Comparison of ENCODE assay signal across 9 cellular contexts in genomic region chr9:93057703-93058356, GRCh38. TPM values are rescaled to one million over a fixed set of nuclear protein-coding genes. Genes with fewer than 3 reads are reported as not detected.
A peak's percentile ranks its signal among the peaks of the same experiment; 100 is the strongest.
DNase-seq lines count a peak whose midpoint lies in the region; ATAC-seq, FAIRE-seq and TF ChIP-seq lines count a peak whose summit lies in the region.
"Had no signal": no experiment of that assay in that cellular context is flagged by ENCODE, and none has a peak within 500 bp of the region (broad histone marks: within the 10 kb centered on the region; RNA-seq: fewer than 3 reads in every experiment).

No MANE protein-coding gene starts in this region.

- TF ChIP-seq CTCF in Calu3 (IDR thresholded peaks at IDR 0.05; ENCODE audit: unreplicated experiment) (no peak), GM23338 (conservative IDR thresholded peaks at IDR 0.05; ENCODE audit: low read depth in 2 of 2) (no peak), PC-3 (conservative IDR thresholded peaks at IDR 0.05; ENCODE audit: low read depth, low read length) (no peak)

- H3K4me2 ChIP-seq in GM23338: peak overlapping the region; percentile 75
- peak overlapping the region; percentile 80; the same call in 1 of the 2 replicates for H3K4me2 ChIP-seq in PC-3 (ENCODE audit: low read length)

- H3K27ac Mint-ChIP-seq in Calu3 (ENCODE audit: unreplicated experiment): no peak overlapping the region
- no peak overlapping the region for H3K27ac Mint-ChIP-seq in GM23338

- no TSS peak for BruUV-seq in Calu3 (replicated peaks; lab: Mats Ljungman, UMichigan)
- BruUV-seq in PC-3 (replicated peaks; lab: Mats Ljungman, UMichigan): no TSS peak

- CTCF ChIA-PET in Calu3 (lab: Charles Lee): no interaction called here
- CTCF ChIA-PET in PC-3 (lab: Charles Lee): no interaction called here

- H3K9ac ChIP-seq in PC-3 (ENCODE audit: low read length): no peak overlapping the region

- POLR2A ChIA-PET in PC-3 (lab: Charles Lee; ENCODE audit: unreplicated experiment): no interaction called here

- H3K79me2 ChIP-seq in GM23338 (replicated peaks; ENCODE audit: insufficient read depth) (no peaks in the 10 kb centered on the region), PC-3 (ENCODE audit: low read length) (peaks cover 11% of the 10 kb centered on the region)

- peaks cover 35% of the 10 kb centered on the region for H3K4me1 ChIP-seq in GM23338 (ENCODE audit: insufficient read depth)
- peaks cover 27% of the 10 kb centered on the region for H3K4me1 ChIP-seq in PC-3 (ENCODE audit: insufficient read depth, low read length)
- H3K4me1 ChIP-seq in mesodermal cell (ENCODE audit: control insufficient read depth, insufficient read depth, low read length, poor library complexity, severe bottlenecking): peaks cover 4% of the 10 kb centered on the region

- 0 out of 2 replicates have a peak, but pooled peaks cover 5% of the 10 kb centered on the region for H3F3A ChIP-seq in GM23338 (replicated peaks; ENCODE audit: low read depth)
- H3F3A ChIP-seq in PC-3 (ENCODE audit: low read length, unreplicated experiment): no peaks in the 10 kb centered on the region

- no peak for TF ChIP-seq POLR2A in H54 (IDR thresholded peaks at IDR 0.05; ENCODE audit: low read depth, low read length)

- no peaks in the 10 kb centered on the region for H3K9me2 ChIP-seq in GM23338 (ENCODE audit: insufficient read depth)
- no peaks in the 10 kb centered on the region for H3K9me2 ChIP-seq in PC-3 (replicated peaks; ENCODE audit: low read length)

- no peaks in the 10 kb centered on the region for H3K27me3 Mint-ChIP-seq in Calu3 (ENCODE audit: unreplicated experiment)
- H3K27me3 Mint-ChIP-seq in GM23338 (ENCODE audit: insufficient read depth, low read depth, poor library complexity): peaks cover 15% of the 10 kb centered on the region

- H3K27ac ChIP-seq in GM23338 (ENCODE audit: low read depth) (no peak overlapping the region), PC-3 (ENCODE audit: low read length) (no peak overlapping the region), mesodermal cell (ENCODE audit: low read depth, low read length, severe bottlenecking) (no peak overlapping the region)

- H3K4me3 ChIP-seq in GM23338 (peak overlapping the region; percentile 63; the same call in 1 of the 2 replicates), PC-3 (ENCODE audit: low read length) (no peak overlapping the region), mesodermal cell (ENCODE audit: extremely low read depth, insufficient read depth, low read length, poor library complexity, severe bottlenecking) (peak overlapping the region; percentile 31)

- H3K9me3 ChIP-seq in PC-3 (ENCODE audit: low read length) (no peaks in the 10 kb centered on the region), mesodermal cell (ENCODE audit: control insufficient read depth, low read length) (no peaks in the 10 kb centered on the region)

- no peak for FAIRE-seq in H54 (lab: Jason Lieb, UNC)

- H3K9me3 Mint-ChIP-seq in Calu3 (ENCODE audit: low read depth, unreplicated experiment): no peaks in the 10 kb centered on the region
- no peaks in the 10 kb centered on the region for H3K9me3 Mint-ChIP-seq in GM23338

- no peaks in the 10 kb centered on the region for H3K36me3 ChIP-seq in GM23338 (ENCODE audit: insufficient read depth)
- H3K36me3 ChIP-seq in PC-3 (ENCODE audit: low read depth, low read length): no peaks in the 10 kb centered on the region
- H3K36me3 ChIP-seq in mesodermal cell (ENCODE audit: control insufficient read depth, insufficient read depth, low read length): no peaks in the 10 kb centered on the region

- H3K4me3 Mint-ChIP-seq in Calu3 (ENCODE audit: low read depth, unreplicated experiment) (peak overlapping the region; percentile 52), GM23338 (peak overlapping the region; percentile 59; the same call in 2 of the 3 replicates)

- peaks cover 4% of the 10 kb centered on the region for H3K27me3 ChIP-seq in GM23338 (ENCODE audit: insufficient read depth)
- H3K27me3 ChIP-seq in PC-3 (ENCODE audit: low read length): no peaks in the 10 kb centered on the region

- no peaks in the 10 kb centered on the region for H3K4me1 Mint-ChIP-seq in Calu3 (ENCODE audit: low read depth, unreplicated experiment)
- peaks cover 43% of the 10 kb centered on the region for H3K4me1 Mint-ChIP-seq in GM23338

- H3K36me3 Mint-ChIP-seq in Calu3 (ENCODE audit: insufficient read depth, unreplicated experiment): no peaks in the 10 kb centered on the region
- no peaks in the 10 kb centered on the region for H3K36me3 Mint-ChIP-seq in GM23338 (ENCODE audit: low read depth)

- 90 to 93% methylated on average over 5 of the region's 14 CpGs for WGBS in mesodermal cell (ENCODE audit: insufficient coverage in 2 of 2), 2 experiments

- no peak for ATAC-seq in GM23338
- ATAC-seq in PC-3: no peak

- DNase-seq in Calu3: no peak
- no peak for DNase-seq in GM23338 (ENCODE audit: low spot score)
- DNase-seq in PC-3: no peak
- DNase-seq in iPS-NIHi11 (ENCODE audit: low spot score): no peak
- DNase-seq in nucleus accumbens (lab: John Stamatoyannopoulos, UW): no peak
- no peak for DNase-seq in H54 (ENCODE audit: insufficient read length, low spot score)
- DNase-seq in D341Med (ENCODE audit: low spot score): no peak
- DNase-seq: NCI-H1105 treated with DMSO at 0.1 percent for 48 hours had no signal

- H2AFZ ChIP-seq in GM23338 (peak overlapping the region; percentile 93), PC-3 (ENCODE audit: low read length) (peak overlapping the region; percentile 68; the same call in 1 of the 2 replicates)

- H4K20me1 ChIP-seq in GM23338 (replicated peaks; ENCODE audit: insufficient read depth) (no peaks in the 10 kb centered on the region), PC-3 (ENCODE audit: low read length) (no peaks in the 10 kb centered on the region)

- intact Hi-C loops in Calu3 (cut with micrococcal nuclease; ENCODE audit: unreplicated experiment): no loop called here
- intact Hi-C loops in PC-3 (cut with micrococcal nuclease): no loop called here

TF ChIP-seq in GM23338, 12 proteins besides CTCF, POLR2A, EP300 and RAD21 (continues in another document):
- no peak for TF ChIP-seq ZNF114 (CRISPR knock-in tag; IDR thresholded peaks at IDR 0.05)
- TF ChIP-seq JUNB (IDR thresholded peaks at IDR 0.05; ENCODE audit: unreplicated experiment): no peak
- no peak for TF ChIP-seq CREB1 (CRISPR knock-in tag; IDR thresholded peaks at IDR 0.05; ENCODE audit: low read depth)
- no peak for TF ChIP-seq REST (IDR thresholded peaks at IDR 0.05; ENCODE audit: unreplicated experiment)
- TF ChIP-seq EZH2 (IDR thresholded peaks at IDR 0.05; ENCODE audit: low read depth, unreplicated experiment): no peak
- no peak for TF ChIP-seq EZH2phosphoT487 (IDR thresholded peaks at IDR 0.05; ENCODE audit: unreplicated experiment)
- no peak for TF ChIP-seq POLR2AphosphoS5 (IDR thresholded peaks at IDR 0.05; ENCODE audit: low read depth)
- TF ChIP-seq NANOG (IDR thresholded peaks at IDR 0.05; ENCODE audit: borderline replicate concordance): no peak
- TF ChIP-seq ZNF331 (CRISPR knock-in tag; IDR thresholded peaks at IDR 0.05; ENCODE audit: low read depth): no peak
- no peak for TF ChIP-seq STAT1 (IDR thresholded peaks at IDR 0.05; ENCODE audit: unreplicated experiment)
- no peak for TF ChIP-seq ETS1 (IDR thresholded peaks at IDR 0.05)

RNA-seq across cellular contexts. Expression of gene SUSD3, which starts 0.7 kb away (rescaled TPM):
- total RNA-seq in Calu3 (2022): 0.69 and 1.3 TPM in 2 replicates
- total RNA-seq in GM23338 (2014; rRNA removed; shearing (Covaris generic)): 13.5 and 20.1 TPM in 2 replicates
- 6.9 and 8.3 TPM in 2 replicates for polyA plus RNA-seq in GM23338 (2016; fragmentation: Nextera tagmentation; extraction: Ambion mirVana)
- 12.7 and 13.4 TPM in 2 replicates for total RNA-seq in PC-3 (2014; rRNA removed)
- polyA plus RNA-seq in mesodermal cell (2013, experiment 1 of 2): 2.0 TPM
- polyA plus RNA-seq in mesodermal cell (2013, experiment 2 of 2): 2.7 TPM

RNA-seq across cellular contexts. Expression of gene CARD19, which starts 38.2 kb away (rescaled TPM):
- total RNA-seq in Calu3 (2022): 26.1 and 26.4 TPM in 2 replicates
- 24.7 and 36.8 TPM in 2 replicates for total RNA-seq in GM23338 (2014; rRNA removed; shearing (Covaris generic))
- 48.3 and 48.9 TPM in 2 replicates for polyA plus RNA-seq in GM23338 (2016; fragmentation: Nextera tagmentation; extraction: Ambion mirVana)
- 68.6 and 86.0 TPM in 2 replicates for total RNA-seq in PC-3 (2014; rRNA removed)
- 40.9 TPM for polyA plus RNA-seq in mesodermal cell (2013, experiment 1 of 2)
- polyA plus RNA-seq in mesodermal cell (2013, experiment 2 of 2): 34.1 TPM
